8 cellular contexts compared by ENCODE assay signal in the genomic region with DNA sequence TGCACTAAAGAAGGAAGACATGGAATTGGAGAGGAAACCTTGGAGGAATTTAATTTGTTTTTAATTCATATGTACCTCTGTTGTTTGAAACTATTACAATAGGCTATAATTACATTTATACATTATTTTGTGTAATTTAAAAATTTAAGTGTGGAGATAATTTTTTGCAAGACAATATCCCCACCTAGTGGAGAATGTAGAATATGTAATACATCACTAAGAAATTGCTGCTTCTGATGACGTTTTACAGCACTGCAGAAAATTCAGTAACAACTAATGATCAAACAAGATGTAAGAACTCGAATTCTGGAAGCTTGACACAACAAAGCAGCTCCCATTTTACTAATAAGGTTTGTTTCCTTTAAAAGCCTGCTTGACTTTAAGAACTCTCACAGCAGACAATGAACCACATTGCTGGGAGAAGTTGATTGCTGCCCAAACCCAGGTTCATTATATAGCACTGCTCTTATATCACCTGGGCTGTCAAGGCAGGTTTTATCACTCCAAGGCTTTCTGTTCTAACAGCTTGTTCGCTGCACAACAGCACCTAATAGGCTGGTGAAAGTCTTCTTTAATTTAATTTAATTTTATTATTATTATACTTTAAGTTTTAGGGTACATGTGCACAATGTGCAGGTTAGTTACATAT. TPM values are rescaled to one million over a fixed set of nuclear protein-coding genes. Genes with fewer than 3 reads are reported as not detected.
A peak's percentile ranks its signal among the peaks of the same experiment; 100 is the strongest.
DNase-seq lines count a peak whose midpoint lies in the region; ATAC-seq, FAIRE-seq and TF ChIP-seq lines count a peak whose summit lies in the region.

No MANE protein-coding gene starts in this region.

- no peaks in the 10 kb centered on the region for H3K79me2 ChIP-seq in H9 (ENCODE audit: insufficient read depth, low read length)

- no peak overlapping the region for H2AK5ac ChIP-seq in H9 (ENCODE audit: insufficient read length, low read length)

- TF ChIP-seq CTCF in C4-2B (conservative IDR thresholded peaks at IDR 0.05), result peak; percentile 50
- peak; percentile 70 for TF ChIP-seq CTCF in H9 (conservative IDR thresholded peaks at IDR 0.05)
- peak; percentile 49 for TF ChIP-seq CTCF in epithelial cell of proximal tubule (conservative IDR thresholded peaks at IDR 0.05; ENCODE audit: low read depth, low read length)
- peak; percentile 51 for TF ChIP-seq CTCF in neutrophil (IDR thresholded peaks at IDR 0.05)

- no peak overlapping the region for H4K5ac ChIP-seq in H9 (ENCODE audit: insufficient read length, low read depth, low read length)

- peaks cover 2% of the 10 kb centered on the region; the same call in 1 of the 2 replicates for H3K27me3 Mint-ChIP-seq in H9 (ENCODE audit: low read depth)

- no peak overlapping the region for H3K14ac ChIP-seq in H9 (ENCODE audit: insufficient read depth, low read length)

- no peaks in the 10 kb centered on the region for H3K36me3 ChIP-seq in neutrophil

- no peak overlapping the region for H2BK15ac ChIP-seq in H9 (ENCODE audit: low read depth, low read length)

- no peak overlapping the region for H2BK120ac ChIP-seq in H9 (ENCODE audit: low read depth, low read length, poor library complexity, severe bottlenecking)

- H3K27ac ChIP-seq in C4-2B (no peak overlapping the region), H9 (ENCODE audit: insufficient read length, low read depth, low read length) (no peak overlapping the region), neutrophil (no peak overlapping the region)

- H3K36me3 Mint-ChIP-seq in H9 (ENCODE audit: insufficient read depth in 1 of 3, low read depth in 3 of 3), result peaks cover 4 to 11% (median 9%) of the 10 kb centered on the region in 3 experiments

- H3K4me3 ChIP-seq in epithelial cell of proximal tubule (ENCODE audit: low read depth, low read length) (no peak overlapping the region), neutrophil (ENCODE audit: low read depth in 1 of 2, low read length in 1 of 2) (no peak overlapping the region)

- no peak overlapping the region for H3T11ph ChIP-seq in H9 (ENCODE audit: low read length)

- H3K4ac ChIP-seq in H9 (ENCODE audit: low read depth, low read length), result no peak overlapping the region

- no peak overlapping the region for H2BK12ac ChIP-seq in H9 (ENCODE audit: insufficient read length, low read depth, low read length)

- H3K4me1 ChIP-seq in H9 (ENCODE audit: insufficient read depth, low read length) (no peaks in the 10 kb centered on the region), neutrophil (ENCODE audit: control insufficient read depth in 1 of 2, insufficient read depth in 1 of 2, low read depth in 1 of 2, low read length in 1 of 2) (peaks cover 44 to 45% of the 10 kb centered on the region in 2 experiments)

- H3K4me3 Mint-ChIP-seq in H9, result no peak overlapping the region

- no peak overlapping the region for H4K8ac ChIP-seq in H9 (replicated peaks; ENCODE audit: insufficient read length, low read depth, low read length)

- no peaks in the 10 kb centered on the region for H4K20me1 ChIP-seq in H9 (ENCODE audit: control insufficient read depth, insufficient read depth, insufficient read length)

- no peak overlapping the region for H3K23ac ChIP-seq in H9 (ENCODE audit: insufficient read length, low read depth, low read length)

- FAIRE-seq in RCC 7860 (lab: Jason Lieb, UNC), result peak; percentile 82

- H2BK5ac ChIP-seq in H9 (ENCODE audit: insufficient read length, low read length), result no peak overlapping the region

- no CpG with 5 or more reads among the region's 3 CpGs for WGBS in H9 (ENCODE audit: extremely low coverage, insufficient read length, low lambda C conversion rate)

- H3K27me3 ChIP-seq in H9 (ENCODE audit: insufficient read depth, low read length) (no peaks in the 10 kb centered on the region), neutrophil (no peaks in the 10 kb centered on the region)

- ATAC-seq in HG03045 (IDR thresholded peaks at IDR 0.05; ENCODE audit: unreplicated experiment), result no peak
- ATAC-seq in GM18502 (IDR thresholded peaks at IDR 0.05; ENCODE audit: poor library complexity, unreplicated experiment), result no peak

- no peaks in the 10 kb centered on the region for H3K4me1 Mint-ChIP-seq in H9

- H3K23me2 ChIP-seq in H9 (ENCODE audit: insufficient read length, low read depth, low read length, poor library complexity, severe bottlenecking), result no peaks in the 10 kb centered on the region

- no peak overlapping the region for H4K91ac ChIP-seq in H9 (ENCODE audit: insufficient read length, low read depth, low read length)

- DNase-seq in H9 (no peak), RCC 7860 (ENCODE audit: low spot score) (peak; percentile 34), epithelial cell of proximal tubule (ENCODE audit: low read depth) (no peak), occipital lobe (lab: John Stamatoyannopoulos, UW) (no peak)

- H3K9me3 Mint-ChIP-seq in H9, result peaks cover 5 to 15% of the 10 kb centered on the region in 2 experiments

- no peak overlapping the region for H2AFZ ChIP-seq in H9 (ENCODE audit: low read length)

- no peak overlapping the region for H3K56ac ChIP-seq in H9 (ENCODE audit: insufficient read length, low read depth, low read length)

- no peak overlapping the region for H3K9ac ChIP-seq in H9 (ENCODE audit: extremely low read depth, insufficient read length, low read length)

- H3K27ac Mint-ChIP-seq in H9, result no peak overlapping the region

- no peak overlapping the region for H3K4me2 ChIP-seq in H9 (ENCODE audit: insufficient read depth, insufficient read length, low read length)

- H3K9me3 ChIP-seq in H9 (ENCODE audit: control insufficient read depth, low read depth, low read length), result no peaks in the 10 kb centered on the region
- no peaks in the 10 kb centered on the region for H3K9me3 ChIP-seq in neutrophil

- H2BK20ac ChIP-seq in H9 (ENCODE audit: low read depth, low read length, poor library complexity, severe bottlenecking), result no peak overlapping the region

- no peak overlapping the region for H3K18ac ChIP-seq in H9 (ENCODE audit: insufficient read length, low read depth, low read length)

- H3K79me1 ChIP-seq in H9 (ENCODE audit: insufficient read depth, low read depth, low read length, poor library complexity, severe bottlenecking), result no peaks in the 10 kb centered on the region

RNA-seq across cellular contexts. Expression of a gene that starts 53.4 kb away (rescaled TPM):
- total RNA-seq in H9 (2021) (20.0 and 20.1 TPM in 2 replicates), epithelial cell of proximal tubule (11.0 and 18.6 TPM in 2 replicates), occipital lobe (40.9 TPM)
